ENCODE assay signal across 9 cellular contexts in genomic region chr13:59112375-59112774, GRCh38.
DNase-seq lines count a peak whose midpoint lies in the region; ATAC-seq and TF ChIP-seq lines count a peak whose summit lies in the region.
"Had no signal": no experiment of that assay in that cellular context is flagged by ENCODE, and none has a peak within 500 bp of the region (broad histone marks: within the 10 kb centered on the region; RNA-seq: fewer than 3 reads in every experiment).

No MANE protein-coding gene starts in this region.

- ATAC-seq in left cardiac atrium (peak; percentile 19 to 98), GM18907 (IDR thresholded peaks at IDR 0.05; ENCODE audit: unreplicated experiment) (no peak), GM19395 (IDR thresholded peaks at IDR 0.05; ENCODE audit: unreplicated experiment) (no peak)
- ATAC-seq: lower lobe of right lung had no signal

- DNase-seq in KBM-7 (peak; percentile 2), WERI-Rb-1 (peak; percentile 7), left cardiac atrium (peak; percentile 25), smooth muscle cell of the brain vasculature (ENCODE audit: low read depth, low spot score) (peak; percentile 78)
- DNase-seq in activated naive CD4-positive, alpha-beta T cell treated with Interleukin-2 at 50 U/mL for 16 hours, result no peak
- DNase-seq: lower lobe of right lung, NCI-H1048 had no signal

- no peak overlapping the region for H3K4me3 ChIP-seq in WERI-Rb-1 (ENCODE audit: low read depth, low read length)
- H3K4me3 ChIP-seq: lower lobe of right lung had no signal

- no peak for TF ChIP-seq CTCF in WERI-Rb-1 (IDR thresholded peaks at IDR 0.05; ENCODE audit: low read depth, low read length)

- H3K27ac ChIP-seq in WERI-Rb-1, result no peak overlapping the region
- H3K27ac ChIP-seq: lower lobe of right lung had no signal

- in situ Hi-C loops in KBM-7 (cut with MboI; ENCODE audit: low pct_unique_long_range_greater_than_20kb, low sequenced_read_pairs), result no loop called here

- intact Hi-C loops in left cardiac atrium (cut with DNase I), result no loop called here

- no peaks in the 10 kb centered on the region for H3K36me3 ChIP-seq in WERI-Rb-1
- H3K36me3 ChIP-seq: lower lobe of right lung had no signal

- no peaks in the 10 kb centered on the region for H3K27me3 ChIP-seq in WERI-Rb-1 (ENCODE audit: insufficient read depth, low read depth, severe bottlenecking)

- H3K9me3 ChIP-seq in WERI-Rb-1 (ENCODE audit: severe bottlenecking), result no peaks in the 10 kb centered on the region
- H3K9me3 ChIP-seq: lower lobe of right lung had no signal

Comparison
In these comparisons a context has a peak if more than half of its experiments do, and no peak if none do; other contexts are left out.
1. ATAC-seq: peak in left cardiac atrium (2 of 2); none in GM18907 (single experiment) and GM19395 (single experiment).